In genomic region chr12:118052324-118053070, GRCh38 we compare ENCODE assay signal across 1 cellular context.
TF ChIP-seq lines count a peak whose summit lies in the region.

No MANE protein-coding gene starts in this region.

TF ChIP-seq in HEK293, 187 proteins besides CTCF, POLR2A, EP300 and RAD21 (continued from another document and continues in another):
- TF ChIP-seq ZBTB49 (tag by site-specific recombination; IDR thresholded peaks at IDR 0.05; ENCODE audit: low read depth) (no peak), ZNF23 (tag by site-specific recombination; IDR thresholded peaks at IDR 0.05; ENCODE audit: borderline replicate concordance) (no peak), ZNF624 (tag by site-specific recombination; IDR thresholded peaks at IDR 0.05) (no peak), ZNF704 (tag by site-specific recombination; IDR thresholded peaks at IDR 0.05) (no peak), KLF17 (tag by site-specific recombination; IDR thresholded peaks at IDR 0.05) (no peak), GLIS1 (tag by site-specific recombination; IDR thresholded peaks at IDR 0.05) (0 out of 2 replicates have a peak, but pooled peaks have one; percentile 6), ZBTB17 (tag by site-specific recombination; IDR thresholded peaks at IDR 0.05) (no peak), ZNF830 (tag by site-specific recombination; IDR thresholded peaks at IDR 0.05; ENCODE audit: low read depth) (no peak), ZNF473 (tag by site-specific recombination; IDR thresholded peaks at IDR 0.05) (no peak), ZIC2 (tag by site-specific recombination; IDR thresholded peaks at IDR 0.05) (peak; percentile 17; the same call in 1 of the 2 replicates), ZXDB (tag by site-specific recombination; IDR thresholded peaks at IDR 0.05) (0 out of 2 replicates have a peak, but pooled peaks have one; percentile 34), ZNF837 (tag by site-specific recombination; IDR thresholded peaks at IDR 0.05) (no peak), TCF7L2 (IDR thresholded peaks at IDR 0.05; ENCODE audit: borderline replicate concordance, low read depth, low read length) (no peak), ZNF239 (tag by site-specific recombination; IDR thresholded peaks at IDR 0.05) (no peak), ZNF560 (tag by site-specific recombination; IDR thresholded peaks at IDR 0.05; ENCODE audit: borderline replicate concordance) (no peak), PRDM6 (tag by site-specific recombination; IDR thresholded peaks at IDR 0.05) (no peak), ZNF391 (tag by site-specific recombination; IDR thresholded peaks at IDR 0.05; ENCODE audit: borderline replicate concordance, low read depth) (no peak), KLF7 (tag by site-specific recombination; IDR thresholded peaks at IDR 0.05; ENCODE audit: borderline replicate concordance) (no peak), ZNF184 (tag by site-specific recombination; IDR thresholded peaks at IDR 0.05) (0 out of 2 replicates have a peak, but pooled peaks have one; percentile 36), ZNF280C (tag by site-specific recombination; IDR thresholded peaks at IDR 0.05) (no peak), ZNF629 (tag by site-specific recombination; IDR thresholded peaks at IDR 0.05) (peak; percentile 72), ZNF341 (tag by site-specific recombination; IDR thresholded peaks at IDR 0.05; ENCODE audit: low read depth) (no peak), ZNF639 (tag by site-specific recombination; IDR thresholded peaks at IDR 0.05) (peak; percentile 67; the same call in 1 of the 2 replicates), PRDM1 (tag by site-specific recombination; IDR thresholded peaks at IDR 0.05) (peak; percentile 90), ZNF114 (tag by site-specific recombination; IDR thresholded peaks at IDR 0.05) (no peak), ZSCAN5A (tag by site-specific recombination; IDR thresholded peaks at IDR 0.05) (no peak), ZNF610 (tag by site-specific recombination; IDR thresholded peaks at IDR 0.05; ENCODE audit: borderline replicate concordance) (no peak), ZBTB1 (tag by site-specific recombination; IDR thresholded peaks at IDR 0.05) (no peak), ZNF324 (tag by site-specific recombination; IDR thresholded peaks at IDR 0.05) (no peak), ZNF660 (tag by site-specific recombination; IDR thresholded peaks at IDR 0.05) (peak; percentile 52; the same call in 1 of the 2 replicates), ZNF768 (tag by site-specific recombination; IDR thresholded peaks at IDR 0.05) (no peak), ZNF211 (tag by site-specific recombination; IDR thresholded peaks at IDR 0.05; ENCODE audit: low read depth) (no peak), ZNF133 (tag by site-specific recombination; IDR thresholded peaks at IDR 0.05) (no peak), ZNF488 (tag by site-specific recombination; IDR thresholded peaks at IDR 0.05) (no peak), ZNF221 (tag by site-specific recombination; IDR thresholded peaks at IDR 0.05; ENCODE audit: borderline replicate concordance) (no peak), ZEB2 (tag by site-specific recombination; IDR thresholded peaks at IDR 0.05) (peak; percentile 84), ZNF692 (tag by site-specific recombination; IDR thresholded peaks at IDR 0.05) (peak; percentile 35; the same call in 1 of the 2 replicates), INSM2 (tag by site-specific recombination; IDR thresholded peaks at IDR 0.05) (peak; percentile 60; the same call in 1 of the 2 replicates), SP7 (tag by site-specific recombination; IDR thresholded peaks at IDR 0.05) (peak; percentile 61), MZF1 (tag by site-specific recombination; IDR thresholded peaks at IDR 0.05; ENCODE audit: borderline replicate concordance) (no peak), ZNF555 (tag by site-specific recombination; conservative IDR thresholded peaks at IDR 0.05) (no peak), SCRT2 (tag by site-specific recombination; IDR thresholded peaks at IDR 0.05) (peak; percentile 34; the same call in 1 of the 2 replicates), ZNF169 (tag by site-specific recombination; IDR thresholded peaks at IDR 0.05) (no peak)
